ENCODE assay signal across 8 cellular contexts in the genomic region with DNA sequence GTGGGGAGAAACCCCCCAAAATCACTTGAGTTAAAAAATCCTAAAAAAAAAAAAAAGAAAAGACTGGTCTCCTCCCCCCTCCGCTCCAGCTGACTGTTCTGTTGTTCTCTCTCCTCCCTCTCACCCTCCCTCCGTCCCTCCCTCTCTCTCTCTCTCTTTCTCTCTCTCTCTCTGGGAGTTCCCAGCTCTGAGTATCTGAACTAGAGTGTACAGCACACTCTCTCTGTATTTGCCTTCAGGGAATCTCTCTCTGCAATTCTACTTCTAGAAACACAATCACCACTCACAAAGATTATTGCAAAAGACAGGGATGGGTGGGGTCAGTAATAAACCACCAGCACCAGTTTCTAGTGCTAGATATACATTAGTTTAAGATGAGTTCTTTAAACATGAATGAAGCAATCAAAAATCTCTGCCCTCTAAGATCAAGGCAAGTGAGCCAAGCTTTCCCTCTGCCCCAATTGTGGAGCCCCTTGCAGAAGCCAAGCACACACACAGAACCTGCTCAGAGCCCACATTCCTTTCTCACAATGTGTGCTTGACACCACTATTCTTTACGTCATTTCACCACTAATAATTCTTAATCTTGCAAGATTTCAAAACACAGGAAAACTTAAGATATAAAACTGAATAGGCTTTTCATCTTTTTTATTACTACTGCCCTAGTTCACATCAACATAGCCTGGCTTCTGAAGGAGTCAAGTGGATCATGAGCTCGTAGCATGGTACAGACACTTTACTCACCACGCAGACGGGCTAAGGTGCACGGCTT.
DNase-seq lines count a peak whose midpoint lies in the region; FAIRE-seq and TF ChIP-seq lines count a peak whose summit lies in the region.

No MANE protein-coding gene starts in this region.

- CTCF ChIA-PET in mammary epithelial cell (lab: Charles Lee; ENCODE audit: low non-redundant PET): no interaction called here
- CTCF ChIA-PET in CD4-positive, alpha-beta memory T cell (lab: Charles Lee; ENCODE audit: partially characterized antibody): no interaction called here

- no TSS peak for BruUV-seq in mammary epithelial cell (replicated peaks; lab: Mats Ljungman, UMichigan)

- POLR2A ChIA-PET in CD4-positive, alpha-beta memory T cell (lab: Charles Lee; ENCODE audit: partially characterized antibody): no interaction called here

- H3K27me3 Mint-ChIP-seq in CD4-positive, alpha-beta memory T cell: peaks cover 13% of the 10 kb centered on the region in 2 donors

- intact Hi-C loops in mammary epithelial cell (cut with micrococcal nuclease): loop anchor here (1.0 kb wide), 3 partner anchors 20 to 247 kb away; a partner anchor contains a TSS
- intact Hi-C loops in CD4-positive, alpha-beta memory T cell (cut with micrococcal nuclease): no loop called here

- no peak for TF ChIP-seq CTCF in mammary epithelial cell (conservative IDR thresholded peaks at IDR 0.05 in 1 of 2, IDR thresholded peaks at IDR 0.05 in 1 of 2; ENCODE audit: extremely low read depth in 1 of 2, insufficient read depth in 1 of 2, low read depth in 1 of 2, low read length in 2 of 2)

- peaks cover 0 to 8% (median under 1%) of the 10 kb centered on the region in 4 donors for H3K4me1 Mint-ChIP-seq in CD4-positive, alpha-beta memory T cell

- H3K9me3 ChIP-seq in mammary epithelial cell (replicated peaks; ENCODE audit: insufficient read depth, low read length) (no peaks in the 10 kb centered on the region), stomach smooth muscle (ENCODE audit: control insufficient read depth in 2 of 2, low read length in 2 of 2) (no peaks in the 10 kb centered on the region)
- H3K9me3 ChIP-seq in CD4-positive, alpha-beta memory T cell (ENCODE audit: control insufficient read depth in 1 of 2, low read length in 2 of 2): no peaks in the 10 kb centered on the region

- H3K27me3 ChIP-seq in mammary epithelial cell (ENCODE audit: insufficient read depth, low read length) (no peaks in the 10 kb centered on the region), stomach smooth muscle (ENCODE audit: control insufficient read depth in 1 of 2, insufficient read depth in 2 of 2, low read length in 2 of 2) (no peaks in the 10 kb centered on the region)
- H3K27me3 ChIP-seq in CD4-positive, alpha-beta memory T cell (ENCODE audit: insufficient read depth, low read length): no peaks in the 10 kb centered on the region

- peaks cover 77% of the 10 kb centered on the region for H3K79me2 ChIP-seq in mammary epithelial cell (ENCODE audit: insufficient read depth, low read length)

- no peak overlapping the region for H3K27ac Mint-ChIP-seq in CD4-positive, alpha-beta memory T cell

- H3K27ac ChIP-seq in mammary epithelial cell (ENCODE audit: insufficient read depth, low read depth, low read length): peak overlapping the region; percentile 96
- peak overlapping the region; percentile 93 for H3K27ac ChIP-seq in stomach smooth muscle (ENCODE audit: low read length)
- no peak overlapping the region for H3K27ac ChIP-seq in CD4-positive, alpha-beta memory T cell (ENCODE audit: low read depth, low read length)

- H3K9me3 Mint-ChIP-seq in CD4-positive, alpha-beta memory T cell: no peaks in the 10 kb centered on the region

- no peaks in the 10 kb centered on the region for H3K36me3 Mint-ChIP-seq in CD4-positive, alpha-beta memory T cell

- in situ Hi-C loops in mammary epithelial cell (cut with MboI; ENCODE audit: low sequenced_read_pairs in 2 of 2): no loop called here

- H3K9ac ChIP-seq in mammary epithelial cell (ENCODE audit: insufficient read depth, low read length) (peak overlapping the region; percentile 84), stomach smooth muscle (ENCODE audit: low read length in 2 of 2) (peak overlapping the region; percentile 86)

- H3K4me3 Mint-ChIP-seq in CD4-positive, alpha-beta memory T cell: no peak overlapping the region

- no peaks in the 10 kb centered on the region for H3K36me3 ChIP-seq in mammary epithelial cell (ENCODE audit: insufficient read depth, low read length)
- H3K36me3 ChIP-seq in stomach smooth muscle (ENCODE audit: control insufficient read depth in 2 of 2, insufficient read depth in 2 of 2, low read length in 2 of 2): no peaks in the 10 kb centered on the region
- no peaks in the 10 kb centered on the region for H3K36me3 ChIP-seq in CD4-positive, alpha-beta memory T cell (ENCODE audit: insufficient read depth, low read length)

- FAIRE-seq in HTR-8/SVneo (lab: Jason Lieb, UNC): no peak

- dilution Hi-C loops in mammary epithelial cell (cut with HindIII; ENCODE audit: low sequenced_read_pairs): no loop called here

- H3K4me1 ChIP-seq in mammary epithelial cell (ENCODE audit: insufficient read depth, low read length) (peaks cover 61% of the 10 kb centered on the region), stomach smooth muscle (ENCODE audit: control insufficient read depth, insufficient read depth, low read length) (peaks cover 21% of the 10 kb centered on the region)
- H3K4me1 ChIP-seq in CD4-positive, alpha-beta memory T cell (ENCODE audit: insufficient read depth, low read length): peaks cover 10% of the 10 kb centered on the region

- WGBS in mammary epithelial cell (ENCODE audit: low coverage, missing lambda C conversion rate): 10% methylated on average over 5 of the region's 7 CpGs

- no peaks in the 10 kb centered on the region for H4K20me1 ChIP-seq in mammary epithelial cell (ENCODE audit: insufficient read depth, low read length)

- H2AFZ ChIP-seq in mammary epithelial cell (ENCODE audit: low read depth, low read length): peak overlapping the region; percentile 7

- DNase-seq in HTR-8/SVneo (ENCODE audit: insufficient read length, low spot score): peak; percentile 28
- DNase-seq in mammary epithelial cell: peak; percentile 99
- DNase-seq in kidney tubule cell (ENCODE audit: low spot score): peak; percentile 26
- no peak for DNase-seq in NCI-H1417 treated with DMSO at 0.1 percent for 48 hours (lab: John Stamatoyannopoulos, UW)
- no peak for DNase-seq in AML-193 (lab: John Stamatoyannopoulos, UW)
- no peak for DNase-seq in CD4-positive, alpha-beta memory T cell
- DNase-seq in islet precursor cell: no peak

- H3K4me2 ChIP-seq in mammary epithelial cell (ENCODE audit: insufficient read depth, low read depth, low read length): peak overlapping the region; percentile 93

- peak overlapping the region; percentile 49 to 59 (median 54) for H3K4me3 ChIP-seq in mammary epithelial cell (replicated peaks in 1 of 3; ENCODE audit: insufficient read depth in 1 of 3, low read depth in 2 of 3, low read length in 3 of 3)
- peak overlapping the region; percentile 85 to 87 for H3K4me3 ChIP-seq in stomach smooth muscle (ENCODE audit: low read length in 2 of 2)
- H3K4me3 ChIP-seq in CD4-positive, alpha-beta memory T cell (ENCODE audit: low read length in 2 of 2): no peak overlapping the region

Comparison
In these comparisons a context has a peak if more than half of its experiments do, and no peak if none do; other contexts are left out.
1. DNase-seq: peak in HTR-8/SVneo (single experiment), mammary epithelial cell (single experiment) and kidney tubule cell (single experiment); none in NCI-H1417 treated with DMSO at 0.1 percent for 48 hours (single experiment), AML-193 (0 of 2), CD4-positive, alpha-beta memory T cell (0 of 5) and islet precursor cell (single experiment).
2. H3K4me3 ChIP-seq: peak in mammary epithelial cell (3 of 3) and stomach smooth muscle (2 of 2); none in CD4-positive, alpha-beta memory T cell (0 of 2).